27 cellular contexts compared by ENCODE assay signal in genomic region chr6:154534531-154534930, GRCh38.
"Had no signal": no experiment of that assay in that cellular context is flagged by ENCODE, and none has a peak within 500 bp of the region (broad histone marks: within the 10 kb centered on the region; RNA-seq: fewer than 3 reads in every experiment).

No MANE protein-coding gene starts in this region.

- DNase-seq: colonic mucosa; cortex of kidney; effector CD8-positive, alpha-beta T cell; effector memory CD8-positive, alpha-beta T cell; endodermal cell; erythroblast; esophagus squamous epithelium; foreskin melanocyte; gastrocnemius medialis; glutamatergic neuron; head of caudate nucleus; heart right ventricle; hypothalamus; immature natural killer cell; islet precursor cell; kidney; kidney glomerular epithelial cell; left colon; left ventricle myocardium inferior; lower lobe of right lung; mesenchymal stem cell; mucosa of descending colon; naive B cell had no signal

- H3K4me1 ChIP-seq: esophagus squamous epithelium, gastrocnemius medialis, heart right ventricle, left ventricle myocardium inferior, lower lobe of right lung had no signal

- H3K36me3 ChIP-seq: colonic mucosa, esophagus squamous epithelium, gastrocnemius medialis, heart right ventricle, left ventricle myocardium inferior, lower lobe of right lung had no signal

- FAIRE-seq: endometrium, kidney had no signal

- H3K27me3 ChIP-seq: colonic mucosa, esophagus squamous epithelium, gastrocnemius medialis, heart right ventricle had no signal

- H3K27ac ChIP-seq: colonic mucosa, epithelial cell of prostate, esophagus squamous epithelium, gastrocnemius medialis, heart right ventricle, left ventricle myocardium inferior, lower lobe of right lung had no signal

- ATAC-seq: effector memory CD8-positive, alpha-beta T cell; esophagus mucosa; gastrocnemius medialis; left colon; left lobe of liver; lower lobe of right lung; mucosa of descending colon had no signal

- H3K4me3 ChIP-seq: colonic mucosa, esophagus squamous epithelium, gastrocnemius medialis, heart right ventricle, left ventricle myocardium inferior, lower lobe of right lung, mucosa of descending colon had no signal

- H3K9me3 ChIP-seq: colonic mucosa, esophagus squamous epithelium, gastrocnemius medialis, heart right ventricle, left ventricle myocardium inferior, lower lobe of right lung, mucosa of descending colon had no signal
